ENCODE assay signal across 10 cellular contexts in the genomic region with DNA sequence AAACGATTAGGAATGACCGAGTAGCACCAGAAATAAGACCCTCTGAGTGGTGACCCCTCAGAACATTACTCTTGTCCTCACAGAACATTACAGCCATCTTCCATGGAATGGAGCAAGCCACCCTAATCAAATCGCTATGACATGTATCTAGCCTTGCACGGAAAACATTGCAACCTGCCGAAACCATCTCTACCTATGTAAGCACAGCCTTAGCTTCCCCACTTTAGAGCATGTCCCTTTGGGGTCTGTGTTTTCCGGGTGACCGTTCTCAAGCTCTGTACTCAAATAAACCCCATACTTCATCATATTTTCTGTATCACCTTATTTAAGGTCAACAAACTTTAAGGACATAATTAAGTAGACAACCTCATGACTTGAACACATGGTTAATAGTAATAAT.
DNase-seq lines count a peak whose midpoint lies in the region; ATAC-seq and TF ChIP-seq lines count a peak whose summit lies in the region.
"Had no signal": no experiment of that assay in that cellular context is flagged by ENCODE, and none has a peak within 500 bp of the region (broad histone marks: within the 10 kb centered on the region; RNA-seq: fewer than 3 reads in every experiment).

No MANE protein-coding gene starts in this region.

- H3K9me3 Mint-ChIP-seq in brain: no peaks in the 10 kb centered on the region

- WGBS in neuronal stem cell (ENCODE audit: extremely low coverage in 2 of 2, insufficient read length in 2 of 2, insufficient replicate concordance in 1 of 2), 2 donors: no CpG with 5 or more reads among the region's 7 CpGs

- in situ Hi-C loops in ACHN (cut with HindIII; ENCODE audit: low pct_ligation_motif_present, low pct_unique_long_range_greater_than_20kb, low sequenced_read_pairs): no loop called here

- H2BK12ac ChIP-seq in neuronal stem cell (ENCODE audit: low read length): no peak overlapping the region

- H3K14ac ChIP-seq in neuronal stem cell (ENCODE audit: low read length): no peak overlapping the region

- H2AFZ ChIP-seq in osteoblast (ENCODE audit: low read length) (no peak overlapping the region), neuronal stem cell (ENCODE audit: low read length) (no peak overlapping the region)

- H3K4ac ChIP-seq in neuronal stem cell (ENCODE audit: low read length): no peak overlapping the region

- no peaks in the 10 kb centered on the region for H3K79me1 ChIP-seq in neuronal stem cell (ENCODE audit: low read depth, low read length)

- no peak overlapping the region for H4K8ac ChIP-seq in neuronal stem cell (ENCODE audit: low read depth, low read length)

- DNase-seq in ACHN (peak; percentile 4), HL-60 (ENCODE audit: low read depth in 1 of 2, low spot score in 1 of 2) (no peak), osteoblast (ENCODE audit: insufficient read length, low spot score, missing footprints) (no peak), neuronal stem cell (ENCODE audit: low spot score) (no peak), SKM-1 (lab: John Stamatoyannopoulos, UW; ENCODE audit: unreplicated experiment) (no peak)

- peak overlapping the region; percentile 84 for H3K4me2 ChIP-seq in osteoblast (ENCODE audit: insufficient read depth, low read length)
- no peak overlapping the region for H3K4me2 ChIP-seq in neuronal stem cell (ENCODE audit: insufficient read depth, low read length, poor library complexity, severe bottlenecking)

- H3K4me3 ChIP-seq in HL-60 (replicated peaks; ENCODE audit: insufficient read depth, low read length): no peak overlapping the region
- no peak overlapping the region for H3K4me3 ChIP-seq in osteoblast (ENCODE audit: insufficient read depth, low read length)
- H3K4me3 ChIP-seq in neuronal stem cell (ENCODE audit: low read length in 2 of 2): no peak overlapping the region
- H3K4me3 ChIP-seq: lung had no signal

- peak overlapping the region in 3 of 5 experiments; percentile 60 to 88 (median 86) for H3K27ac Mint-ChIP-seq in brain

- peaks cover 5% of the 10 kb centered on the region for H3K36me3 Mint-ChIP-seq in brain

- H3K18ac ChIP-seq in neuronal stem cell (ENCODE audit: low read length): no peak overlapping the region

- H3K36me3 ChIP-seq in osteoblast (ENCODE audit: insufficient read depth, low read length) (no peaks in the 10 kb centered on the region), neuronal stem cell (replicated peaks in 1 of 2; ENCODE audit: control insufficient read depth in 2 of 2, insufficient read depth in 2 of 2, low read length in 2 of 2) (no peaks in the 10 kb centered on the region)
- H3K36me3 ChIP-seq: WERI-Rb-1 had no signal

- H3K4me1 ChIP-seq in osteoblast (ENCODE audit: insufficient read depth, low read length) (no peaks in the 10 kb centered on the region), neuronal stem cell (ENCODE audit: control insufficient read depth in 2 of 2, insufficient read depth in 1 of 2, low read depth in 1 of 2, low read length in 2 of 2) (no peaks in the 10 kb centered on the region)

- TF ChIP-seq CTCF in HL-60 (IDR thresholded peaks at IDR 0.05; ENCODE audit: insufficient read depth, low read length): no peak
- TF ChIP-seq CTCF in brain (conservative IDR thresholded peaks at IDR 0.05): no peak
- TF ChIP-seq CTCF in osteoblast (IDR thresholded peaks at IDR 0.05; ENCODE audit: extremely low read depth, low read depth, low read length): no peak

- H2BK15ac ChIP-seq in neuronal stem cell (ENCODE audit: low read length): no peak overlapping the region

- peaks cover 12% of the 10 kb centered on the region for H3K27me3 Mint-ChIP-seq in brain

- no peak overlapping the region for H3K23ac ChIP-seq in neuronal stem cell (ENCODE audit: low read depth, low read length, poor library complexity)

- no peaks in the 10 kb centered on the region for H3K27me3 ChIP-seq in HL-60 (ENCODE audit: insufficient read depth, poor library complexity, severe bottlenecking)
- peaks cover 16% of the 10 kb centered on the region for H3K27me3 ChIP-seq in osteoblast (ENCODE audit: insufficient read depth, low read length)
- H3K27me3 ChIP-seq in neuronal stem cell (ENCODE audit: control insufficient read depth in 3 of 3, insufficient read depth in 3 of 3, low read depth in 1 of 3, low read length in 3 of 3): peaks cover 0 to 8% (median 3%) of the 10 kb centered on the region in 3 experiments

- no peak for ATAC-seq in GM21515 (IDR thresholded peaks at IDR 0.05; ENCODE audit: unreplicated experiment)
- no peak for ATAC-seq in HG03520 (IDR thresholded peaks at IDR 0.05; ENCODE audit: unreplicated experiment)

- H3K27ac ChIP-seq in HL-60 (replicated peaks) (peak overlapping the region; percentile 85), osteoblast (ENCODE audit: low read depth, low read length) (no peak overlapping the region), neuronal stem cell (replicated peaks; ENCODE audit: low read length) (no peak overlapping the region)
- H3K27ac ChIP-seq: WERI-Rb-1 had no signal

- no peak overlapping the region for H2BK120ac ChIP-seq in neuronal stem cell (ENCODE audit: low read depth, low read length)

- peaks cover 29% of the 10 kb centered on the region for H3K4me1 Mint-ChIP-seq in brain

- no peak overlapping the region for H3K9ac ChIP-seq in neuronal stem cell (ENCODE audit: low read depth, low read length, poor library complexity)

- H2AK5ac ChIP-seq in neuronal stem cell (ENCODE audit: low read depth, low read length): no peak overlapping the region

- no peaks in the 10 kb centered on the region for H4K20me1 ChIP-seq in osteoblast (ENCODE audit: insufficient read depth, low read length)

- H2BK5ac ChIP-seq in neuronal stem cell (ENCODE audit: low read length): no peak overlapping the region

- no peaks in the 10 kb centered on the region for H3K79me2 ChIP-seq in osteoblast (ENCODE audit: insufficient read depth, low read length)

- H4K91ac ChIP-seq in neuronal stem cell (ENCODE audit: low read depth, low read length, poor library complexity): no peak overlapping the region

- H3K4me3 Mint-ChIP-seq in brain: peak overlapping the region in 1 of 5 experiments; percentile 73

- no peaks in the 10 kb centered on the region for H3K9me3 ChIP-seq in osteoblast (ENCODE audit: low read depth, low read length)
- H3K9me3 ChIP-seq in neuronal stem cell (replicated peaks in 1 of 2; ENCODE audit: control insufficient read depth in 2 of 2, insufficient read depth in 1 of 2, low read depth in 1 of 2, low read length in 2 of 2): peaks cover 0 to 1% of the 10 kb centered on the region in 2 donors
